1 cellular context compared by ENCODE assay signal in the genomic region with DNA sequence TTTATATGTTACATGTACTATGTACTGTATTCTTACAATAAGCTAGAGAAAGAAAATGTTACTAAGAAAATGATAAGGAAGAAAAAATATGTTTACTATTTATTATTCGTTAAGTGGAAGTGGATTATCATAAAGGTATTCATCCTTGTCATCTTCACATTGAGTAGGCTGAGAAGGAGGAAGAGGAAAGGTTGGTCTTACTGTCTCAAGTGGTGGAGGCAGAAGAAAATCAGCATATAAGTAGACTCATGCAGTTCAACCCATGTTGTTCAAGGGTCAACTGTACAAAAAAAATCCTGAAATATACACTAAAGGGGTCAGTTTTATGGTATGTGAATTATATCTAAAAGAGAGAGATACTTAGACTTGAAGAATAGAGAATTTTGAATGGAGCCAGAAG.
TF ChIP-seq lines count a peak whose summit lies in the region.

No MANE protein-coding gene starts in this region.

TF ChIP-seq in GM12878, 131 proteins besides CTCF, POLR2A, EP300 and RAD21:
- TF ChIP-seq IRF3 (IDR thresholded peaks at IDR 0.05) (no peak), ATF3 (IDR thresholded peaks at IDR 0.05; ENCODE audit: borderline replicate concordance, extremely low read depth, low read depth, low read length) (no peak), CEBPB (IDR thresholded peaks at IDR 0.05; ENCODE audit: borderline replicate concordance in 1 of 2, low read depth in 2 of 2, low read length in 2 of 2) (no peak), MTA2 (IDR thresholded peaks at IDR 0.05; ENCODE audit: low read depth) (no peak), RUNX3 (IDR thresholded peaks at IDR 0.05; ENCODE audit: low read length) (no peak), LARP7 (IDR thresholded peaks at IDR 0.05) (no peak), NFIC (IDR thresholded peaks at IDR 0.05; ENCODE audit: low read depth, low read length) (no peak), YBX1 (IDR thresholded peaks at IDR 0.05) (no peak)
- TF ChIP-seq, protein P1, sequence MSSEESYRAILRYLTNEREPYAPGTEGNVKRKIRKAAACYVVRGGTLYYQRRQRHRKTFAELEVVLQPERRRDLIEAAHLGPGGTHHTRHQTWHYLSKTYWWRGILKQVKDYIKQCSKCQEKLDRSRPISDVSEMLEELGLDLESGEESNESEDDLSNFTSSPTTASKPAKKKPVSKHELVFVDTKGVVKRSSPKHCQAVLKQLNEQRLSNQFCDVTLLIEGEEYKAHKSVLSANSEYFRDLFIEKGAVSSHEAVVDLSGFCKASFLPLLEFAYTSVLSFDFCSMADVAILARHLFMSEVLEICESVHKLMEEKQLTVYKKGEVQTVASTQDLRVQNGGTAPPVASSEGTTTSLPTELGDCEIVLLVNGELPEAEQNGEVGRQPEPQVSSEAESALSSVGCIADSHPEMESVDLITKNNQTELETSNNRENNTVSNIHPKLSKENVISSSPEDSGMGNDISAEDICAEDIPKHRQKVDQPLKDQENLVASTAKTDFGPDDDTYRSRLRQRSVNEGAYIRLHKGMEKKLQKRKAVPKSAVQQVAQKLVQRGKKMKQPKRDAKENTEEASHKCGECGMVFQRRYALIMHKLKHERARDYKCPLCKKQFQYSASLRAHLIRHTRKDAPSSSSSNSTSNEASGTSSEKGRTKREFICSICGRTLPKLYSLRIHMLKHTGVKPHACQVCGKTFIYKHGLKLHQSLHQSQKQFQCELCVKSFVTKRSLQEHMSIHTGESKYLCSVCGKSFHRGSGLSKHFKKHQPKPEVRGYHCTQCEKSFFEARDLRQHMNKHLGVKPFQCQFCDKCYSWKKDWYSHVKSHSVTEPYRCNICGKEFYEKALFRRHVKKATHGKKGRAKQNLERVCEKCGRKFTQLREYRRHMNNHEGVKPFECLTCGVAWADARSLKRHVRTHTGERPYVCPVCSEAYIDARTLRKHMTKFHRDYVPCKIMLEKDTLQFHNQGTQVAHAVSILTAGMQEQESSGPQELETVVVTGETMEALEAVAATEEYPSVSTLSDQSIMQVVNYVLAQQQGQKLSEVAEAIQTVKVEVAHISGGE (CRISPR knock-in tag; IDR thresholded peaks at IDR 0.05) = no peak
- TF ChIP-seq, protein P2, sequence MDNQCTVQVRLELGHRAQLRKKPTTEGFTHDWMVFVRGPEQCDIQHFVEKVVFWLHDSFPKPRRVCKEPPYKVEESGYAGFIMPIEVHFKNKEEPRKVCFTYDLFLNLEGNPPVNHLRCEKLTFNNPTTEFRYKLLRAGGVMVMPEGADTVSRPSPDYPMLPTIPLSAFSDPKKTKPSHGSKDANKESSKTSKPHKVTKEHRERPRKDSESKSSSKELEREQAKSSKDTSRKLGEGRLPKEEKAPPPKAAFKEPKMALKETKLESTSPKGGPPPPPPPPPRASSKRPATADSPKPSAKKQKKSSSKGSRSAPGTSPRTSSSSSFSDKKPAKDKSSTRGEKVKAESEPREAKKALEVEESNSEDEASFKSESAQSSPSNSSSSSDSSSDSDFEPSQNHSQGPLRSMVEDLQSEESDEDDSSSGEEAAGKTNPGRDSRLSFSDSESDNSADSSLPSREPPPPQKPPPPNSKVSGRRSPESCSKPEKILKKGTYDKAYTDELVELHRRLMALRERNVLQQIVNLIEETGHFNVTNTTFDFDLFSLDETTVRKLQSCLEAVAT (IDR thresholded peaks at IDR 0.05) = no peak
TF ChIP-seq in GM12878: peak in this region for 0.
